Comparison of ENCODE assay signal across 1 cellular context in genomic region chr1:115976062-115976899, GRCh38.
TF ChIP-seq lines count a peak whose summit lies in the region.

Gene SLC22A15, plus strand, starts transcription at chr1:115976513. Its CDS starts 115 bp downstream, at chr1:115976628.

TF ChIP-seq in K562, 482 proteins besides CTCF, POLR2A, EP300 and RAD21 (continued from another document and continues in another):
- TF ChIP-seq PTRF (tag; IDR thresholded peaks at IDR 0.05) (no peak), SFPQ (IDR thresholded peaks at IDR 0.05; ENCODE audit: low read depth, low read length) (no peak), ZNF165 (CRISPR knock-in tag; IDR thresholded peaks at IDR 0.05; ENCODE audit: borderline replicate concordance) (no peak), SRSF3 (IDR thresholded peaks at IDR 0.05; ENCODE audit: insufficient read depth, low read length) (no peak), HSF4 (CRISPR knock-in tag; IDR thresholded peaks at IDR 0.05; ENCODE audit: borderline replicate concordance) (no peak), ZNF212 (CRISPR knock-in tag; IDR thresholded peaks at IDR 0.05) (no peak), ATF4 (CRISPR knock-in tag; IDR thresholded peaks at IDR 0.05) (no peak), SNRNP70 (optimal IDR thresholded peaks at IDR 0.05; ENCODE audit: low read depth, low read length) (no peak), CBX1 (IDR thresholded peaks at IDR 0.05; ENCODE audit: low read depth) (peak; percentile 60; the same call in 1 of the 2 replicates), NUFIP1 (IDR thresholded peaks at IDR 0.05; ENCODE audit: partially characterized antibody) (no peak), LEF1 (IDR thresholded peaks at IDR 0.05) (no peak), CBX2 (IDR thresholded peaks at IDR 0.05; ENCODE audit: insufficient read depth, low read length, poor library complexity, severe bottlenecking) (no peak), MAZ (CRISPR knock-in tag; conservative IDR thresholded peaks at IDR 0.05 in 1 of 2, IDR thresholded peaks at IDR 0.05 in 1 of 2) (peak; percentile 4 to 58; a peak in 2 of 4 replicates), PYGO2 (tag; IDR thresholded peaks at IDR 0.05) (no peak), GTF2F1 (IDR thresholded peaks at IDR 0.05; ENCODE audit: low read depth, low read length) (no peak), ZNF316 (IDR thresholded peaks at IDR 0.05) (no peak), CHD4 (IDR thresholded peaks at IDR 0.05; ENCODE audit: insufficient read depth, insufficient replicate concordance, low read depth, low read length, poor library complexity, severe bottlenecking) (no peak), ATF1 (CRISPR knock-in tag; IDR thresholded peaks at IDR 0.05) (no peak), ATF1 (tag; IDR thresholded peaks at IDR 0.05) (no peak), RUNX1 (IDR thresholded peaks at IDR 0.05; ENCODE audit: low read depth) (no peak), BMI1 (IDR thresholded peaks at IDR 0.05; ENCODE audit: low read length) (no peak), ZNF592 (IDR thresholded peaks at IDR 0.05) (no peak), GATA2 (CRISPR knock-in tag; IDR thresholded peaks at IDR 0.05) (no peak), TARDBP (IDR thresholded peaks at IDR 0.05) (no peak), FOXK2 (conservative IDR thresholded peaks at IDR 0.05 in 1 of 2, IDR thresholded peaks at IDR 0.05 in 1 of 2; ENCODE audit: low read depth in 2 of 2) (no peak), ZBTB17 (CRISPR knock-in tag; IDR thresholded peaks at IDR 0.05) (0 out of 2 replicates have a peak, but pooled peaks have one; percentile 13), MTA1 (IDR thresholded peaks at IDR 0.05; ENCODE audit: borderline replicate concordance) (no peak), ZNF24 (IDR thresholded peaks at IDR 0.05) (no peak), ZNF124 (CRISPR knock-in tag; IDR thresholded peaks at IDR 0.05) (no peak), POLR2H (tag; IDR thresholded peaks at IDR 0.05; ENCODE audit: low read depth) (peak; percentile 63), ZZZ3 (IDR thresholded peaks at IDR 0.05) (no peak), L3MBTL2 (IDR thresholded peaks at IDR 0.05) (peak; percentile 7), ZNF77 (CRISPR knock-in tag; IDR thresholded peaks at IDR 0.05) (no peak), RB1 (IDR thresholded peaks at IDR 0.05; ENCODE audit: low read depth) (0 out of 2 replicates have a peak, but pooled peaks have one; percentile 33), MAFF (IDR thresholded peaks at IDR 0.05; ENCODE audit: low read length) (no peak), GABPA (tag; conservative IDR thresholded peaks at IDR 0.05; ENCODE audit: low read depth) (peak; percentile 91), SRSF9 (IDR thresholded peaks at IDR 0.05; ENCODE audit: borderline replicate concordance, low read depth, low read length) (no peak), ZNF589 (CRISPR knock-in tag; IDR thresholded peaks at IDR 0.05; ENCODE audit: low read depth) (peak; percentile 66), NCOA1 (IDR thresholded peaks at IDR 0.05; ENCODE audit: low read depth) (no peak), NFIX (CRISPR knock-in tag; IDR thresholded peaks at IDR 0.05; ENCODE audit: low read depth) (no peak), ZMIZ1 (IDR thresholded peaks at IDR 0.05; ENCODE audit: low read depth in 2 of 2, low read length in 2 of 2) (no peak), GATAD2A (IDR thresholded peaks at IDR 0.05) (no peak), ZNF707 (CRISPR knock-in tag; conservative IDR thresholded peaks at IDR 0.05) (no peak), C11orf30 (IDR thresholded peaks at IDR 0.05; ENCODE audit: low read depth) (no peak; the same call in 1 of the 2 replicates), DLX4 (CRISPR knock-in tag; IDR thresholded peaks at IDR 0.05) (no peak), ZBTB43 (CRISPR knock-in tag; IDR thresholded peaks at IDR 0.05) (no peak), SPI1 (IDR thresholded peaks at IDR 0.05; ENCODE audit: borderline replicate concordance, low read depth, low read length) (peak; percentile 99), NRF1 (conservative IDR thresholded peaks at IDR 0.05 in 1 of 2, IDR thresholded peaks at IDR 0.05 in 1 of 2) (peak; percentile 49 to 60; a peak in 3 of 4 replicates), ZNF354B (CRISPR knock-in tag; IDR thresholded peaks at IDR 0.05) (no peak), ZNF217 (CRISPR knock-in tag; IDR thresholded peaks at IDR 0.05) (no peak), FOXJ2 (tag; IDR thresholded peaks at IDR 0.05) (no peak), CAMTA2 (CRISPR knock-in tag; conservative IDR thresholded peaks at IDR 0.05) (no peak), ZNF239 (CRISPR knock-in tag; IDR thresholded peaks at IDR 0.05) (no peak), NFXL1 (CRISPR knock-in tag; IDR thresholded peaks at IDR 0.05) (no peak), NKRF (IDR thresholded peaks at IDR 0.05; ENCODE audit: borderline replicate concordance) (no peak), HMG20B (CRISPR knock-in tag; IDR thresholded peaks at IDR 0.05) (no peak), SREBF2 (CRISPR knock-in tag; IDR thresholded peaks at IDR 0.05) (no peak), HLTF (IDR thresholded peaks at IDR 0.05) (no peak), LARP7 (IDR thresholded peaks at IDR 0.05) (no peak), ZNF395 (CRISPR knock-in tag; IDR thresholded peaks at IDR 0.05) (peak; percentile 23), TCF7 (IDR thresholded peaks at IDR 0.05; ENCODE audit: borderline replicate concordance) (no peak)
